31 cellular contexts compared by ENCODE assay signal in the genomic region with DNA sequence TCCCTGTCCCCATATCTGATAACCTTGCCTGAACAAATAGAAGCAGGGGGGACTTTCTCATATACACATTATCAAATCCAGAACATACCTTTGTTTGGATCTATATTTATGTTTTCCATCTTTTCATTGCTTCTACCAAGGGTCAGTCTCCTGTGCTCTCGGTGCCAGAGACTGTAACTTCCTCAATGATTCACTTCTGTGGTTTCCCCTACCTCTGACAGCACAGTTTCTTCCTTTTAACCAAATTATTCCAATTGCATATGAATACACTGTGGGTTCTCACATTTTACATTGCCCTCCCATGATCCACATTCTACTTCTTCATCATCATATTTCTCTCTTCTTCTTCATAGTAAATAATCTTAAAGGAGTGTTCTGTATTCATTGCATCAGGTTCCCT. TPM values are rescaled to one million over a fixed set of nuclear protein-coding genes. Genes with fewer than 3 reads are reported as not detected.
"Had no signal": no experiment of that assay in that cellular context is flagged by ENCODE, and none has a peak within 500 bp of the region (broad histone marks: within the 10 kb centered on the region; RNA-seq: fewer than 3 reads in every experiment).

No MANE protein-coding gene starts in this region.

- H3K36me3 Mint-ChIP-seq: activated naive CD4-positive, alpha-beta T cell treated with anti-CD3 and anti-CD28 coated beads, Interleukin-2, amount 10 ng/mL, durations not matched to agents 7 days and 5 days; activated naive CD8-positive, alpha-beta T cell treated with anti-CD3 and anti-CD28 coated beads for 36 hours; T-cell had no signal

- H3K27me3 Mint-ChIP-seq: activated naive CD4-positive, alpha-beta T cell treated with anti-CD3 and anti-CD28 coated beads, Interleukin-2, amount 10 ng/mL, durations not matched to agents 7 days and 5 days; activated naive CD8-positive, alpha-beta T cell treated with anti-CD3 and anti-CD28 coated beads for 36 hours had no signal

- ATAC-seq: activated CD4-positive, alpha-beta T cell treated with anti-CD3 and anti-CD28 coated beads for 36 hours; K562; T-cell had no signal

- H3K4me1 Mint-ChIP-seq: activated CD4-positive, alpha-beta memory T cell treated with anti-CD3 and anti-CD28 coated beads, Interleukin-2, amount 10 ng/mL, durations not matched to agents 7 days and 5 days; activated CD4-positive, alpha-beta T cell treated with anti-CD3 and anti-CD28 coated beads for 36 hours; activated naive CD4-positive, alpha-beta T cell treated with anti-CD3 and anti-CD28 coated beads, Interleukin-2, amount 10 ng/mL, durations not matched to agents 7 days and 5 days; activated naive CD8-positive, alpha-beta T cell treated with anti-CD3 and anti-CD28 coated beads for 36 hours; T-cell had no signal

- DNase-seq: activated CD4-positive, alpha-beta memory T cell treated with anti-CD3 and anti-CD28 coated beads, Interleukin-2, amount 10 ng/mL, durations not matched to agents 7 days and 5 days; activated CD4-positive, alpha-beta T cell treated with anti-CD3 and anti-CD28 coated beads for 36 hours; activated CD4-positive, alpha-beta T cell treated with anti-CD3 and anti-CD28 coated beads, Interleukin-2, amount 50 U/mL, for 1 hour; activated CD4-positive, CD25-positive, alpha-beta regulatory T cell; activated gamma-delta T cell treated with Interleukin-2 at 50 U/mL for 16 hours; activated naive CD4-positive, alpha-beta T cell treated with anti-CD3 and anti-CD28 coated beads, Interleukin-2, amount 10 ng/mL, durations not matched to agents 7 days and 5 days; activated naive CD8-positive, alpha-beta T cell treated with anti-CD3 and anti-CD28 coated beads for 36 hours; activated T-cell treated with anti-CD3 and anti-CD28 coated beads for 4 hours; activated T-cell treated with anti-CD3 and anti-CD28 coated beads, Interleukin-2, amount 50 U/mL, for 48 hours; central memory CD4-positive, alpha-beta T cell; Karpas-422; MM.1S; NCI-H1092 treated with DMSO at 0.1 percent for 48 hours; NCI-H1417 treated with DMSO at 0.1 percent for 48 hours; NCI-H1694; NCI-H2029; NCI-H2107; NCI-H345; NCI-H510A; NCI-H526 treated with DMSO at 0.1 percent for 48 hours; NCI-H82; PC-9; SHP77 treated with DMSO at 0.1 percent for 48 hours; T-cell; T-helper 2 cell; T1000 had no signal

- H3K27ac Mint-ChIP-seq: activated CD4-positive, alpha-beta memory T cell treated with anti-CD3 and anti-CD28 coated beads, Interleukin-2, amount 10 ng/mL, durations not matched to agents 7 days and 5 days; activated CD4-positive, alpha-beta T cell treated with anti-CD3 and anti-CD28 coated beads for 36 hours; activated naive CD4-positive, alpha-beta T cell treated with anti-CD3 and anti-CD28 coated beads, Interleukin-2, amount 10 ng/mL, durations not matched to agents 7 days and 5 days; activated naive CD8-positive, alpha-beta T cell treated with anti-CD3 and anti-CD28 coated beads for 36 hours; activated T-helper 2 cell treated with anti-CD3 and anti-CD28 coated beads, Interferon-gamma antibody, Interleukin-2, Interleukin-4, amounts not matched to agents 10 μg/mL and 5 μg/mL and 100 μg/mL, durations not matched to agents 14 hours and 24 hours and 36 hours; T-cell had no signal

- H3K4me3 Mint-ChIP-seq: activated CD4-positive, alpha-beta memory T cell treated with anti-CD3 and anti-CD28 coated beads, Interleukin-2, amount 10 ng/mL, durations not matched to agents 7 days and 5 days; activated CD4-positive, alpha-beta T cell treated with anti-CD3 and anti-CD28 coated beads for 36 hours; activated naive CD4-positive, alpha-beta T cell treated with anti-CD3 and anti-CD28 coated beads, Interleukin-2, amount 10 ng/mL, durations not matched to agents 7 days and 5 days; activated naive CD8-positive, alpha-beta T cell treated with anti-CD3 and anti-CD28 coated beads for 36 hours; T-cell had no signal

- H3K9me3 Mint-ChIP-seq: activated CD4-positive, alpha-beta memory T cell treated with anti-CD3 and anti-CD28 coated beads, Interleukin-2, amount 10 ng/mL, durations not matched to agents 7 days and 5 days; activated naive CD4-positive, alpha-beta T cell treated with anti-CD3 and anti-CD28 coated beads, Interleukin-2, amount 10 ng/mL, durations not matched to agents 7 days and 5 days; activated naive CD8-positive, alpha-beta T cell treated with anti-CD3 and anti-CD28 coated beads for 36 hours; activated T-helper 2 cell treated with anti-CD3 and anti-CD28 coated beads, Interferon-gamma antibody, Interleukin-2, Interleukin-4, amounts not matched to agents 10 μg/mL and 5 μg/mL and 100 μg/mL, durations not matched to agents 14 hours and 24 hours and 36 hours; T-cell had no signal

- H3K27ac ChIP-seq: PC-9 had no signal

- H3K4me3 ChIP-seq: K562, PC-9 had no signal

RNA-seq across cellular contexts. Expression of gene NMUR2, which starts 32.2 kb away (rescaled TPM):
- total RNA-seq: activated CD4-positive, alpha-beta memory T cell treated with anti-CD3 and anti-CD28 coated beads, Interleukin-2, amount 10 ng/mL, durations not matched to agents 7 days and 5 days; activated CD4-positive, alpha-beta T cell treated with anti-CD3 and anti-CD28 coated beads for 36 hours; activated CD8-positive, alpha-beta memory T cell treated with anti-CD3 and anti-CD28 coated beads for 36 hours; activated naive CD8-positive, alpha-beta T cell treated with anti-CD3 and anti-CD28 coated beads for 36 hours; activated T-helper 2 cell treated with anti-CD3 and anti-CD28 coated beads, Interferon-gamma antibody, Interleukin-2, Interleukin-4, amounts not matched to agents 10 μg/mL and 5 μg/mL and 100 μg/mL, durations not matched to agents 14 hours and 24 hours and 36 hours; chondrocyte; K562; PC-9; SK-MEL-5; T-cell had no signal
